In the genomic region with DNA sequence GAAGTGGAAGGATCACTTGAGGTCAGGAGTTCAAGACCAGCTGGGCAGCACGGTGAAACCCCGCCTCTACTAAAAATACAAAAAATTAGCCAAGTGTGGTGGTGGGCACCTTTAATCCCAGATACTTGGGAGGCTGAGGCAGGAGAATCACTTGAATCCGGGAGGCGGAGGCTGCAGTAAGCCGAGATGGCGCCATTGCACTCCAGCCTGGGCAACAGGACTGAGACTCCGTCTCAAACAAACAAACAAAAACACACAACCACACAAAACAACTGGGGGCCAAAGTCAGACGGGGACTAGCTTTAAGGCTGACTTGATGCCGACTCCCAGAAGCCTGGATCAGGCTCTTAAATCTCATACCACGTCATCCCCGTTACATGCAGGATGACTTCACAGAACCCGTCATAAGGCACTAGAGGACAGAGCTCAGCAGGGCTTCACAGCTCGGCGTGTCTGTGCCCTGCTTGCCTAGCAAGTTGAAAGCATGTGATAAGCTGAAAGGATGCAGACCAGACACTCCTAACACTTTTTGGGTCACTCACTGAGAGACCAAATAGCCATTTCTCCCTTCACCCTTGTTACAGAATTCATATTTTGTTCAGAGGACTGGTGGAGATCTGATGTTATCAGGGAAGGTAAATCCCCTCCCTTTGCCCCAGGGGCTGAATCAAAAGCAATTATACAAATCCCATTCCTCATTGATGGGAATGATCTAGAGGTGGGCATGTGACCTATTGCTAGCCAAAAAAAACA, we compare ENCODE assay signal across 1 cellular context.
TF ChIP-seq lines count a peak whose summit lies in the region.

No MANE protein-coding gene starts in this region.

TF ChIP-seq in K562, 482 proteins besides CTCF, POLR2A, EP300 and RAD21 (continued from another document and continues in another):
- TF ChIP-seq, protein P1, sequence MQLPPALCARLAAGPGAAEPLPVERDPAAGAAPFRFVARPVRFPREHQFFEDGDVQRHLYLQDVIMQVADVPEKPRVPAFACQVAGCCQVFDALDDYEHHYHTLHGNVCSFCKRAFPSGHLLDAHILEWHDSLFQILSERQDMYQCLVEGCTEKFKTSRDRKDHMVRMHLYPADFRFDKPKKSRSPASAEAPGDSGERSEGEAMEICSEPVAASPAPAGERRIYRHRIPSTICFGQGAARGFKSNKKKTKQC (CRISPR knock-in tag; IDR thresholded peaks at IDR 0.05), result no peak
- TF ChIP-seq SP1 (CRISPR knock-in tag; IDR thresholded peaks at IDR 0.05) (no peak), ESRRA (IDR thresholded peaks at IDR 0.05; ENCODE audit: borderline replicate concordance, low read depth) (peak; percentile 27; the same call in 1 of the 2 replicates), NBN (IDR thresholded peaks at IDR 0.05; ENCODE audit: low read depth) (peak; percentile 85), ATF1 (CRISPR knock-in tag; IDR thresholded peaks at IDR 0.05) (no peak), ATF1 (tag; IDR thresholded peaks at IDR 0.05) (peak; percentile 96), CREM (IDR thresholded peaks at IDR 0.05; ENCODE audit: low read depth) (peak; percentile 97), TEAD2 (tag; IDR thresholded peaks at IDR 0.05) (no peak), HDGF (IDR thresholded peaks at IDR 0.05) (no peak), NR2C2 (CRISPR knock-in tag; IDR thresholded peaks at IDR 0.05) (no peak), NR2C2 (tag; IDR thresholded peaks at IDR 0.05) (peak; percentile 68; the same call in 1 of the 2 replicates), DPF2 (IDR thresholded peaks at IDR 0.05) (peak; percentile 55), ARID1B (IDR thresholded peaks at IDR 0.05) (peak; percentile 50; the same call in 1 of the 2 replicates), ZNF583 (CRISPR knock-in tag; IDR thresholded peaks at IDR 0.05) (0 out of 2 replicates have a peak, but pooled peaks have one; percentile 28), EP400 (IDR thresholded peaks at IDR 0.05) (peak; percentile 41; the same call in 1 of the 2 replicates), PHB (CRISPR knock-in tag; IDR thresholded peaks at IDR 0.05) (no peak), RFX5 (IDR thresholded peaks at IDR 0.05; ENCODE audit: low read depth, low read length) (no peak), ZBTB12 (CRISPR knock-in tag; IDR thresholded peaks at IDR 0.05) (peak; percentile 86), RB1 (IDR thresholded peaks at IDR 0.05; ENCODE audit: low read depth) (no peak), DMBX1 (CRISPR knock-in tag; IDR thresholded peaks at IDR 0.05; ENCODE audit: borderline replicate concordance) (peak; percentile 83; the same call in 1 of the 2 replicates), MLLT1 (IDR thresholded peaks at IDR 0.05) (0 out of 4 replicates have a peak, but pooled peaks of 1 of the 2 experiments have one; percentile 62), RBFOX2 (IDR thresholded peaks at IDR 0.05; ENCODE audit: low read depth, low read length) (no peak), ZNF766 (CRISPR knock-in tag; conservative IDR thresholded peaks at IDR 0.05) (0 out of 2 replicates have a peak, but pooled peaks have one; percentile 30), ATF7 (IDR thresholded peaks at IDR 0.05) (peak; percentile 88), CXXC5 (CRISPR knock-in tag; IDR thresholded peaks at IDR 0.05) (peak; percentile 68), ASH1L (IDR thresholded peaks at IDR 0.05; ENCODE audit: borderline replicate concordance, low read depth, partially characterized antibody) (no peak), JUND (IDR thresholded peaks at IDR 0.05; ENCODE audit: borderline replicate concordance, low read depth, low read length) (peak; percentile 83), JUND (tag; IDR thresholded peaks at IDR 0.05; ENCODE audit: borderline replicate concordance, low read depth, low read length) (peak; percentile 81; the same call in 2 of the 3 replicates), CTBP1 (IDR thresholded peaks at IDR 0.05; ENCODE audit: borderline replicate concordance) (peak; percentile 76; the same call in 1 of the 2 replicates), L3MBTL2 (IDR thresholded peaks at IDR 0.05) (peak; percentile 94), CCAR2 (IDR thresholded peaks at IDR 0.05; ENCODE audit: low read depth, low read length) (no peak), YY1 (IDR thresholded peaks at IDR 0.05; ENCODE audit: borderline replicate concordance in 1 of 3, control insufficient read depth in 1 of 3, extremely low read depth in 1 of 3, insufficient read depth in 3 of 3, insufficient read length in 1 of 3, insufficient replicate concordance in 2 of 3, low read depth in 1 of 3, low read length in 2 of 3) (peak in 1 of 3 experiments; percentile 15), ZBTB33 (CRISPR knock-in tag; IDR thresholded peaks at IDR 0.05) (peak; percentile 74)
- TF ChIP-seq, protein P2, sequence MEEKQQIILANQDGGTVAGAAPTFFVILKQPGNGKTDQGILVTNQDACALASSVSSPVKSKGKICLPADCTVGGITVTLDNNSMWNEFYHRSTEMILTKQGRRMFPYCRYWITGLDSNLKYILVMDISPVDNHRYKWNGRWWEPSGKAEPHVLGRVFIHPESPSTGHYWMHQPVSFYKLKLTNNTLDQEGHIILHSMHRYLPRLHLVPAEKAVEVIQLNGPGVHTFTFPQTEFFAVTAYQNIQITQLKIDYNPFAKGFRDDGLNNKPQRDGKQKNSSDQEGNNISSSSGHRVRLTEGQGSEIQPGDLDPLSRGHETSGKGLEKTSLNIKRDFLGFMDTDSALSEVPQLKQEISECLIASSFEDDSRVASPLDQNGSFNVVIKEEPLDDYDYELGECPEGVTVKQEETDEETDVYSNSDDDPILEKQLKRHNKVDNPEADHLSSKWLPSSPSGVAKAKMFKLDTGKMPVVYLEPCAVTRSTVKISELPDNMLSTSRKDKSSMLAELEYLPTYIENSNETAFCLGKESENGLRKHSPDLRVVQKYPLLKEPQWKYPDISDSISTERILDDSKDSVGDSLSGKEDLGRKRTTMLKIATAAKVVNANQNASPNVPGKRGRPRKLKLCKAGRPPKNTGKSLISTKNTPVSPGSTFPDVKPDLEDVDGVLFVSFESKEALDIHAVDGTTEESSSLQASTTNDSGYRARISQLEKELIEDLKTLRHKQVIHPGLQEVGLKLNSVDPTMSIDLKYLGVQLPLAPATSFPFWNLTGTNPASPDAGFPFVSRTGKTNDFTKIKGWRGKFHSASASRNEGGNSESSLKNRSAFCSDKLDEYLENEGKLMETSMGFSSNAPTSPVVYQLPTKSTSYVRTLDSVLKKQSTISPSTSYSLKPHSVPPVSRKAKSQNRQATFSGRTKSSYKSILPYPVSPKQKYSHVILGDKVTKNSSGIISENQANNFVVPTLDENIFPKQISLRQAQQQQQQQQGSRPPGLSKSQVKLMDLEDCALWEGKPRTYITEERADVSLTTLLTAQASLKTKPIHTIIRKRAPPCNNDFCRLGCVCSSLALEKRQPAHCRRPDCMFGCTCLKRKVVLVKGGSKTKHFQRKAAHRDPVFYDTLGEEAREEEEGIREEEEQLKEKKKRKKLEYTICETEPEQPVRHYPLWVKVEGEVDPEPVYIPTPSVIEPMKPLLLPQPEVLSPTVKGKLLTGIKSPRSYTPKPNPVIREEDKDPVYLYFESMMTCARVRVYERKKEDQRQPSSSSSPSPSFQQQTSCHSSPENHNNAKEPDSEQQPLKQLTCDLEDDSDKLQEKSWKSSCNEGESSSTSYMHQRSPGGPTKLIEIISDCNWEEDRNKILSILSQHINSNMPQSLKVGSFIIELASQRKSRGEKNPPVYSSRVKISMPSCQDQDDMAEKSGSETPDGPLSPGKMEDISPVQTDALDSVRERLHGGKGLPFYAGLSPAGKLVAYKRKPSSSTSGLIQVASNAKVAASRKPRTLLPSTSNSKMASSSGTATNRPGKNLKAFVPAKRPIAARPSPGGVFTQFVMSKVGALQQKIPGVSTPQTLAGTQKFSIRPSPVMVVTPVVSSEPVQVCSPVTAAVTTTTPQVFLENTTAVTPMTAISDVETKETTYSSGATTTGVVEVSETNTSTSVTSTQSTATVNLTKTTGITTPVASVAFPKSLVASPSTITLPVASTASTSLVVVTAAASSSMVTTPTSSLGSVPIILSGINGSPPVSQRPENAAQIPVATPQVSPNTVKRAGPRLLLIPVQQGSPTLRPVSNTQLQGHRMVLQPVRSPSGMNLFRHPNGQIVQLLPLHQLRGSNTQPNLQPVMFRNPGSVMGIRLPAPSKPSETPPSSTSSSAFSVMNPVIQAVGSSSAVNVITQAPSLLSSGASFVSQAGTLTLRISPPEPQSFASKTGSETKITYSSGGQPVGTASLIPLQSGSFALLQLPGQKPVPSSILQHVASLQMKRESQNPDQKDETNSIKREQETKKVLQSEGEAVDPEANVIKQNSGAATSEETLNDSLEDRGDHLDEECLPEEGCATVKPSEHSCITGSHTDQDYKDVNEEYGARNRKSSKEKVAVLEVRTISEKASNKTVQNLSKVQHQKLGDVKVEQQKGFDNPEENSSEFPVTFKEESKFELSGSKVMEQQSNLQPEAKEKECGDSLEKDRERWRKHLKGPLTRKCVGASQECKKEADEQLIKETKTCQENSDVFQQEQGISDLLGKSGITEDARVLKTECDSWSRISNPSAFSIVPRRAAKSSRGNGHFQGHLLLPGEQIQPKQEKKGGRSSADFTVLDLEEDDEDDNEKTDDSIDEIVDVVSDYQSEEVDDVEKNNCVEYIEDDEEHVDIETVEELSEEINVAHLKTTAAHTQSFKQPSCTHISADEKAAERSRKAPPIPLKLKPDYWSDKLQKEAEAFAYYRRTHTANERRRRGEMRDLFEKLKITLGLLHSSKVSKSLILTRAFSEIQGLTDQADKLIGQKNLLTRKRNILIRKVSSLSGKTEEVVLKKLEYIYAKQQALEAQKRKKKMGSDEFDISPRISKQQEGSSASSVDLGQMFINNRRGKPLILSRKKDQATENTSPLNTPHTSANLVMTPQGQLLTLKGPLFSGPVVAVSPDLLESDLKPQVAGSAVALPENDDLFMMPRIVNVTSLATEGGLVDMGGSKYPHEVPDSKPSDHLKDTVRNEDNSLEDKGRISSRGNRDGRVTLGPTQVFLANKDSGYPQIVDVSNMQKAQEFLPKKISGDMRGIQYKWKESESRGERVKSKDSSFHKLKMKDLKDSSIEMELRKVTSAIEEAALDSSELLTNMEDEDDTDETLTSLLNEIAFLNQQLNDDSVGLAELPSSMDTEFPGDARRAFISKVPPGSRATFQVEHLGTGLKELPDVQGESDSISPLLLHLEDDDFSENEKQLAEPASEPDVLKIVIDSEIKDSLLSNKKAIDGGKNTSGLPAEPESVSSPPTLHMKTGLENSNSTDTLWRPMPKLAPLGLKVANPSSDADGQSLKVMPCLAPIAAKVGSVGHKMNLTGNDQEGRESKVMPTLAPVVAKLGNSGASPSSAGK (IDR thresholded peaks at IDR 0.05), result peak; percentile 87
- TF ChIP-seq, protein P3, sequence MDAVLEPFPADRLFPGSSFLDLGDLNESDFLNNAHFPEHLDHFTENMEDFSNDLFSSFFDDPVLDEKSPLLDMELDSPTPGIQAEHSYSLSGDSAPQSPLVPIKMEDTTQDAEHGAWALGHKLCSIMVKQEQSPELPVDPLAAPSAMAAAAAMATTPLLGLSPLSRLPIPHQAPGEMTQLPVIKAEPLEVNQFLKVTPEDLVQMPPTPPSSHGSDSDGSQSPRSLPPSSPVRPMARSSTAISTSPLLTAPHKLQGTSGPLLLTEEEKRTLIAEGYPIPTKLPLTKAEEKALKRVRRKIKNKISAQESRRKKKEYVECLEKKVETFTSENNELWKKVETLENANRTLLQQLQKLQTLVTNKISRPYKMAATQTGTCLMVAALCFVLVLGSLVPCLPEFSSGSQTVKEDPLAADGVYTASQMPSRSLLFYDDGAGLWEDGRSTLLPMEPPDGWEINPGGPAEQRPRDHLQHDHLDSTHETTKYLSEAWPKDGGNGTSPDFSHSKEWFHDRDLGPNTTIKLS (IDR thresholded peaks at IDR 0.05; ENCODE audit: borderline replicate concordance, low read depth), result peak; percentile 65; the same call in 1 of the 2 replicates
- TF ChIP-seq, protein P4, sequence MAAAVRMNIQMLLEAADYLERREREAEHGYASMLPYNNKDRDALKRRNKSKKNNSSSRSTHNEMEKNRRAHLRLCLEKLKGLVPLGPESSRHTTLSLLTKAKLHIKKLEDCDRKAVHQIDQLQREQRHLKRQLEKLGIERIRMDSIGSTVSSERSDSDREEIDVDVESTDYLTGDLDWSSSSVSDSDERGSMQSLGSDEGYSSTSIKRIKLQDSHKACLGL (CRISPR knock-in tag; IDR thresholded peaks at IDR 0.05; ENCODE audit: borderline replicate concordance, poor library complexity, severe bottlenecking), result no peak
- TF ChIP-seq, protein P5, sequence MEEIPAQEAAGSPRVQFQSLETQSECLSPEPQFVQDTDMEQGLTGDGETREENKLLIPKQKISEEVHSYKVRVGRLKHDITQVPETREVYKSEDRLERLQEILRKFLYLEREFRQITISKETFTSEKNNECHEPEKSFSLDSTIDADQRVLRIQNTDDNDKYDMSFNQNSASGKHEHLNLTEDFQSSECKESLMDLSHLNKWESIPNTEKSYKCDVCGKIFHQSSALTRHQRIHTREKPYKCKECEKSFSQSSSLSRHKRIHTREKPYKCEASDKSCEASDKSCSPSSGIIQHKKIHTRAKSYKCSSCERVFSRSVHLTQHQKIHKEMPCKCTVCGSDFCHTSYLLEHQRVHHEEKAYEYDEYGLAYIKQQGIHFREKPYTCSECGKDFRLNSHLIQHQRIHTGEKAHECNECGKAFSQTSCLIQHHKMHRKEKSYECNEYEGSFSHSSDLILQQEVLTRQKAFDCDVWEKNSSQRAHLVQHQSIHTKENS (CRISPR knock-in tag; IDR thresholded peaks at IDR 0.05), result no peak
